In genomic region chr12:14578646-14579045, GRCh38 we compare ENCODE assay signal across 22 cellular contexts. TPM values are rescaled to one million over a fixed set of nuclear protein-coding genes. Genes with fewer than 3 reads are reported as not detected.
"Had no signal": no experiment of that assay in that cellular context is flagged by ENCODE, and none has a peak within 500 bp of the region (broad histone marks: within the 10 kb centered on the region; RNA-seq: fewer than 3 reads in every experiment).

No MANE protein-coding gene starts in this region.

- ATAC-seq: activated CD4-positive, CD25-positive, alpha-beta regulatory T cell treated with anti-CD3 and anti-CD28 coated beads, Interleukin-2, amount 50 U/mL, for 24 hours; activated CD8-positive, alpha-beta memory T cell treated with anti-CD3 and anti-CD28 coated beads, Interleukin-2, amount 10 ng/mL, durations not matched to agents 7 days and 5 days; activated CD8-positive, alpha-beta T cell treated with anti-CD3 and anti-CD28 coated beads for 36 hours; body of pancreas; heart left ventricle; left cardiac atrium; right cardiac atrium had no signal

- DNase-seq: activated CD4-positive, alpha-beta T cell treated with anti-CD3 and anti-CD28 coated beads, Interleukin-2, amount 10 ng/mL, durations not matched to agents 24 days and 14 days; activated CD8-positive, alpha-beta memory T cell treated with anti-CD3 and anti-CD28 coated beads, Interleukin-2, amount 10 ng/mL, durations not matched to agents 7 days and 5 days; activated CD8-positive, alpha-beta T cell treated with anti-CD3 and anti-CD28 coated beads for 36 hours; activated gamma-delta T cell treated with Interleukin-2 at 50 U/mL for 16 hours; activated T-cell treated with anti-CD3 and anti-CD28 coated beads for 4 hours; anterior cingulate cortex; body of pancreas; cortex of kidney; heart left ventricle; islet precursor cell; left cardiac atrium; nucleus accumbens; right cardiac atrium; stimulated activated CD4-positive, alpha-beta T cell treated with anti-CD3 and anti-CD28 coated beads, Interleukin-12 subunit alpha, Interleukin-12 subunit beta, amount 100 ng/mL, for 4 hours; stimulated activated CD4-positive, alpha-beta T cell treated with anti-CD3 and anti-CD28 coated beads, Interleukin-4, amount 100 ng/mL, for 4 hours; transverse colon had no signal

- H2AFZ ChIP-seq: parathyroid adenoma had no signal

- H3K36me3 ChIP-seq: cardiac muscle cell, transverse colon had no signal

- H3K4me3 Mint-ChIP-seq: activated CD4-positive, alpha-beta T cell treated with anti-CD3 and anti-CD28 coated beads, Interleukin-2, amount 10 ng/mL, durations not matched to agents 24 days and 14 days; activated CD8-positive, alpha-beta memory T cell treated with anti-CD3 and anti-CD28 coated beads, Interleukin-2, amount 10 ng/mL, durations not matched to agents 7 days and 5 days; activated CD8-positive, alpha-beta T cell treated with anti-CD3 and anti-CD28 coated beads for 36 hours; activated naive CD4-positive, alpha-beta T cell treated with anti-CD3 and anti-CD28 coated beads, Interleukin-2, amount 50 U/mL, for 24 hours; activated T-helper 1 cell treated with anti-CD3 and anti-CD28 coated beads, Interleukin-12 subunit alpha, Interleukin-12 subunit beta, Interleukin-2, Interleukin-4 antibody, amounts not matched to agents 30 ng/mL and 10 ng/mL and 1 ng/mL, durations not matched to agents 14 hours and 24 hours and 36 hours; nephron had no signal

- H3K4me1 ChIP-seq: parathyroid adenoma had no signal

- H3K27me3 Mint-ChIP-seq: activated naive CD4-positive, alpha-beta T cell treated with anti-CD3 and anti-CD28 coated beads, Interleukin-2, amount 50 U/mL, for 24 hours had no signal

- H3K79me2 ChIP-seq: parathyroid adenoma had no signal

- H3K9me3 Mint-ChIP-seq: activated CD4-positive, alpha-beta T cell treated with anti-CD3 and anti-CD28 coated beads, Interleukin-2, amount 10 ng/mL, durations not matched to agents 24 days and 14 days; activated CD8-positive, alpha-beta T cell treated with anti-CD3 and anti-CD28 coated beads for 36 hours; activated naive CD4-positive, alpha-beta T cell treated with anti-CD3 and anti-CD28 coated beads, Interleukin-2, amount 50 U/mL, for 24 hours; activated T-helper 1 cell treated with anti-CD3 and anti-CD28 coated beads, Interleukin-12 subunit alpha, Interleukin-12 subunit beta, Interleukin-2, Interleukin-4 antibody, amounts not matched to agents 30 ng/mL and 10 ng/mL and 1 ng/mL, durations not matched to agents 14 hours and 24 hours and 36 hours; nephron had no signal

- H3K36me3 Mint-ChIP-seq: activated naive CD4-positive, alpha-beta T cell treated with anti-CD3 and anti-CD28 coated beads, Interleukin-2, amount 50 U/mL, for 24 hours had no signal

- H3K27ac Mint-ChIP-seq: activated CD4-positive, alpha-beta T cell treated with anti-CD3 and anti-CD28 coated beads, Interleukin-2, amount 10 ng/mL, durations not matched to agents 24 days and 14 days; activated CD8-positive, alpha-beta memory T cell treated with anti-CD3 and anti-CD28 coated beads, Interleukin-2, amount 10 ng/mL, durations not matched to agents 7 days and 5 days; activated CD8-positive, alpha-beta T cell treated with anti-CD3 and anti-CD28 coated beads for 36 hours; activated naive CD4-positive, alpha-beta T cell treated with anti-CD3 and anti-CD28 coated beads, Interleukin-2, amount 50 U/mL, for 24 hours; activated T-helper 1 cell treated with anti-CD3 and anti-CD28 coated beads, Interleukin-12 subunit alpha, Interleukin-12 subunit beta, Interleukin-2, Interleukin-4 antibody, amounts not matched to agents 30 ng/mL and 10 ng/mL and 1 ng/mL, durations not matched to agents 14 hours and 24 hours and 36 hours; nephron had no signal

- H3K27ac ChIP-seq: body of pancreas, cardiac muscle cell, heart left ventricle, parathyroid adenoma, transverse colon had no signal

- H3K9ac ChIP-seq: parathyroid adenoma had no signal

- H3K4me3 ChIP-seq: body of pancreas, cardiac muscle cell, heart left ventricle, transverse colon had no signal

- H3K9me3 ChIP-seq: body of pancreas, heart left ventricle, transverse colon had no signal

- H3K27me3 ChIP-seq: body of pancreas, cardiac muscle cell, heart left ventricle, transverse colon had no signal

RNA-seq across cellular contexts. Expression of gene PLBD1, which starts 11.0 kb away (rescaled TPM):
- total RNA-seq: activated CD4-positive, alpha-beta T cell treated with anti-CD3 and anti-CD28 coated beads, Interleukin-2, amount 10 ng/mL, durations not matched to agents 24 days and 14 days; activated CD8-positive, alpha-beta memory T cell treated with anti-CD3 and anti-CD28 coated beads, Interleukin-2, amount 10 ng/mL, durations not matched to agents 7 days and 5 days; activated T-helper 1 cell treated with anti-CD3 and anti-CD28 coated beads, Interleukin-12 subunit alpha, Interleukin-12 subunit beta, Interleukin-2, Interleukin-4 antibody, amounts not matched to agents 30 ng/mL and 10 ng/mL and 1 ng/mL, durations not matched to agents 14 hours and 24 hours and 36 hours had no signal
